ENCODE assay signal across 21 cellular contexts in the genomic region with DNA sequence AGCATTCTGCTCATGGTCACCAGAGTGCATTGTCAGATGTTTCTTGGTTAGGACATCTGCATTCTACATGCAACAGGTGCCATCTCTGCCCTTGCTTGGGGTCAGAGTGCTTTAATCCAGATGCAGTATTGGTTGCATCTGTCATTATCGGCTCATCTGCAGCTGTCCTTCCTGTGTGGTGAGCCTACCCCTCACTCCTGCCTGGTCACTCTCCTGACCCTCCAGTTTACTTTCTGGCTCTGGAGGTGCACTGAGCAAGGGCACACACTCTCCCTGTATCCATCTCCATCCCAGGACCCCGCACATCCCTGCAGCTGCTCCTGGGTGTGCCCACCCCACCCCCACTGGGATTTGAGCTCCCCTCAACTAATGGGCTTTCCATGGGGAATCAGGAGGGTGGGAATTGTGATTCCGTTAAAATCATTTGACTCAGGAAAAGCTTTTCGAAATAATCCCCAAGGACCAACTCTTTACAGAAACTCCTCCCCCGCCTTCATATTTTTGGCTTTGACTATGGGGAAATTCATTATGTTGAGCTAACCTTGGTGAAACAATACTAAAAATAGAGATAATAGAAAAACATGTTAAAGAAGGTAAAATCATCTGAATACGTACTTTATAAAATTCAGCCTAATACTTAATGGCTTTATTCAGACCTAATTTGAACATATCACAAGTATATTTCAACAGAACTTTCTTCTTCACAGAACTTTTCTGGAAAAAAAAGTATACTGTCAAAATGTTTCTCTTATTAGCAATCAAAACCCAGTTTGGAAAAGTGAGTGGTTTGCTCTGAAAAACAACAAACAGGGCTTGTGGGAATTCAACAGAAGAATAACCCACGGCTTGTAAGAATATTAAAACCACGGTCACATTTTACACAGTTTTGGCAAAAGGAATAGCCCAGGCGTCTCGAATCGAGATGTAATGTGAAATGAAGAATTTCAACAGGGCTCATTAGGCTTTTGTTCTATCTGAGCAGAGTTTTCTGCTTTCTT.
DNase-seq lines count a peak whose midpoint lies in the region; ATAC-seq and TF ChIP-seq lines count a peak whose summit lies in the region.
"Had no signal": no experiment of that assay in that cellular context is flagged by ENCODE, and none has a peak within 500 bp of the region (broad histone marks: within the 10 kb centered on the region; RNA-seq: fewer than 3 reads in every experiment).

No MANE protein-coding gene starts in this region.

- peak overlapping the region in 3 of 5 experiments; percentile 68 to 83 (median 75) for H3K27ac Mint-ChIP-seq in brain
- no peak overlapping the region for H3K27ac Mint-ChIP-seq in activated T-cell treated with anti-CD3 and anti-CD28 coated beads, Interleukin-2, amount 50 U/mL, for 24 hours
- H3K27ac Mint-ChIP-seq in nephron progenitor cell: no peak overlapping the region
- H3K27ac Mint-ChIP-seq: CD8-positive, alpha-beta T cell; endodermal cell; naive B cell had no signal

- H3K36me3 Mint-ChIP-seq in brain: no peaks in the 10 kb centered on the region
- H3K36me3 Mint-ChIP-seq in activated T-cell treated with anti-CD3 and anti-CD28 coated beads, Interleukin-2, amount 50 U/mL, for 24 hours (ENCODE audit: low read depth): no peaks in the 10 kb centered on the region
- H3K36me3 Mint-ChIP-seq in nephron progenitor cell (ENCODE audit: low read depth): peaks cover 8% of the 10 kb centered on the region
- H3K36me3 Mint-ChIP-seq: CD8-positive, alpha-beta T cell; naive B cell had no signal

- no peak for DNase-seq in NAMALWA (ENCODE audit: low spot score)
- no peak for DNase-seq in activated T-cell treated with anti-CD3 and anti-CD28 coated beads, Interleukin-2, amount 50 U/mL, for 24 hours
- no peak for DNase-seq in nephron progenitor cell
- DNase-seq: activated CD4-positive, alpha-beta T cell treated with anti-CD3 and anti-CD28 coated beads for 48 hours; activated effector memory CD4-positive, alpha-beta T cell treated with anti-CD3 and anti-CD28 coated beads, Interleukin-2, amount 50 U/mL, for 16 hours; amniotic stem cell; CD8-positive, alpha-beta T cell; DND-41; endodermal cell; foreskin melanocyte; naive B cell; NCI-H146; NCI-H774; PC-9; stimulated activated naive CD4-positive, alpha-beta T cell had no signal

- H3K4me1 Mint-ChIP-seq in brain: peaks cover 80% of the 10 kb centered on the region
- H3K4me1 Mint-ChIP-seq in activated T-cell treated with anti-CD3 and anti-CD28 coated beads, Interleukin-2, amount 50 U/mL, for 24 hours (ENCODE audit: low read depth): no peaks in the 10 kb centered on the region
- H3K4me1 Mint-ChIP-seq in nephron progenitor cell: peaks cover 30% of the 10 kb centered on the region

- H3K27me3 Mint-ChIP-seq in brain (no peaks in the 10 kb centered on the region), nephron progenitor cell (ENCODE audit: low read depth, poor library complexity) (no peaks in the 10 kb centered on the region)
- peaks cover 60% of the 10 kb centered on the region for H3K27me3 Mint-ChIP-seq in activated T-cell treated with anti-CD3 and anti-CD28 coated beads, Interleukin-2, amount 50 U/mL, for 24 hours

- no peak overlapping the region for H3K9ac ChIP-seq in muscle layer of colon (ENCODE audit: low read length)
- H3K9ac ChIP-seq in skeletal muscle tissue (ENCODE audit: low read depth in 1 of 3, low read length in 3 of 3): no peak overlapping the region

- POLR2A ChIA-PET in HEK293 (lab: Yijun Ruan, JAX): no interaction called here

- H3K4me1 ChIP-seq in HEK293 (ENCODE audit: control insufficient read depth, insufficient read depth, low read length) (no peaks in the 10 kb centered on the region), muscle layer of colon (ENCODE audit: insufficient read depth, low read length) (peaks cover 74% of the 10 kb centered on the region), skeletal muscle tissue (ENCODE audit: control insufficient read depth in 3 of 3, insufficient read depth in 3 of 3, low read length in 3 of 3) (peaks cover 12 to 45% (median 40%) of the 10 kb centered on the region in 3 donors)
- H3K4me1 ChIP-seq: prostate gland had no signal

- H3K36me3 ChIP-seq in HEK293 (ENCODE audit: control insufficient read depth in 2 of 2, insufficient read depth in 1 of 2, low read length in 2 of 2) (no peaks in the 10 kb centered on the region), muscle layer of colon (ENCODE audit: insufficient read depth, low read length) (no peaks in the 10 kb centered on the region), skeletal muscle tissue (ENCODE audit: control insufficient read depth in 3 of 3, insufficient read depth in 3 of 3, low read length in 3 of 3) (peaks cover 0 to 5% (median 0%) of the 10 kb centered on the region in 3 donors)
- H3K36me3 ChIP-seq: prostate gland had no signal

- peak overlapping the region in 1 of 5 experiments; percentile 35 for H3K4me3 Mint-ChIP-seq in brain
- no peak overlapping the region for H3K4me3 Mint-ChIP-seq in activated T-cell treated with anti-CD3 and anti-CD28 coated beads, Interleukin-2, amount 50 U/mL, for 24 hours
- no peak overlapping the region for H3K4me3 Mint-ChIP-seq in nephron progenitor cell
- H3K4me3 Mint-ChIP-seq: CD8-positive, alpha-beta T cell; endodermal cell; naive B cell had no signal

- no peak overlapping the region for H3K27ac ChIP-seq in HEK293 (ENCODE audit: extremely low read depth, low read depth, low read length)
- H3K27ac ChIP-seq in muscle layer of colon (ENCODE audit: low read depth, low read length): peak overlapping the region; percentile 35
- H3K27ac ChIP-seq in skeletal muscle tissue (ENCODE audit: low read depth, low read length): peak overlapping the region; percentile 26
- H3K27ac ChIP-seq: PC-9 had no signal

- TF ChIP-seq CTCF in HEK293 (tag by site-specific recombination; IDR thresholded peaks at IDR 0.05) (no peak), brain (conservative IDR thresholded peaks at IDR 0.05) (no peak), nephron progenitor cell (IDR thresholded peaks at IDR 0.05) (no peak)

- H3K9me3 ChIP-seq in HEK293 (ENCODE audit: control insufficient read depth, insufficient read depth, low read depth, low read length): no peaks in the 10 kb centered on the region
- H3K9me3 ChIP-seq in muscle layer of colon (ENCODE audit: low read length): no peaks in the 10 kb centered on the region
- H3K9me3 ChIP-seq in skeletal muscle tissue (ENCODE audit: control insufficient read depth in 3 of 3, low read length in 3 of 3): no peaks in the 10 kb centered on the region
- H3K9me3 ChIP-seq: prostate gland had no signal

- no peak overlapping the region for H3K4me3 ChIP-seq in HEK293 (ENCODE audit: low read depth, low read length)
- no peak overlapping the region for H3K4me3 ChIP-seq in muscle layer of colon (ENCODE audit: low read depth in 1 of 2, low read length in 2 of 2)
- no peak overlapping the region for H3K4me3 ChIP-seq in skeletal muscle tissue (ENCODE audit: low read length in 3 of 3)
- H3K4me3 ChIP-seq: PC-9, prostate gland had no signal

- peaks cover 0 to 2% (median 0%) of the 10 kb centered on the region in 5 experiments for H3K9me3 Mint-ChIP-seq in brain
- H3K9me3 Mint-ChIP-seq in activated T-cell treated with anti-CD3 and anti-CD28 coated beads, Interleukin-2, amount 50 U/mL, for 24 hours: peaks cover 14% of the 10 kb centered on the region
- H3K9me3 Mint-ChIP-seq in nephron progenitor cell: no peaks in the 10 kb centered on the region
- H3K9me3 Mint-ChIP-seq: CD8-positive, alpha-beta T cell had no signal

- no peak for ATAC-seq in HG03457 (IDR thresholded peaks at IDR 0.05; ENCODE audit: unreplicated experiment)
- ATAC-seq: CD8-positive, alpha-beta T cell had no signal

- no peaks in the 10 kb centered on the region for H3K27me3 ChIP-seq in muscle layer of colon (ENCODE audit: control insufficient read depth in 1 of 2, insufficient read depth in 2 of 2, low read length in 2 of 2)
- peaks cover 0 to 7% (median 4%) of the 10 kb centered on the region in 3 donors for H3K27me3 ChIP-seq in skeletal muscle tissue (ENCODE audit: control insufficient read depth in 3 of 3, insufficient read depth in 3 of 3, low read length in 3 of 3)

- CTCF ChIA-PET in HEK293 (lab: Yijun Ruan, JAX): no interaction called here

TF ChIP-seq in HEK293, 187 proteins besides CTCF, POLR2A, EP300 and RAD21 (continues in another document):
- TF ChIP-seq RBAK (tag by site-specific recombination; IDR thresholded peaks at IDR 0.05): no peak
- peak; percentile 77 for TF ChIP-seq SCRT2 (tag by site-specific recombination; IDR thresholded peaks at IDR 0.05)
- no peak for TF ChIP-seq ZNF837 (tag by site-specific recombination; IDR thresholded peaks at IDR 0.05)
- TF ChIP-seq, protein P1, sequence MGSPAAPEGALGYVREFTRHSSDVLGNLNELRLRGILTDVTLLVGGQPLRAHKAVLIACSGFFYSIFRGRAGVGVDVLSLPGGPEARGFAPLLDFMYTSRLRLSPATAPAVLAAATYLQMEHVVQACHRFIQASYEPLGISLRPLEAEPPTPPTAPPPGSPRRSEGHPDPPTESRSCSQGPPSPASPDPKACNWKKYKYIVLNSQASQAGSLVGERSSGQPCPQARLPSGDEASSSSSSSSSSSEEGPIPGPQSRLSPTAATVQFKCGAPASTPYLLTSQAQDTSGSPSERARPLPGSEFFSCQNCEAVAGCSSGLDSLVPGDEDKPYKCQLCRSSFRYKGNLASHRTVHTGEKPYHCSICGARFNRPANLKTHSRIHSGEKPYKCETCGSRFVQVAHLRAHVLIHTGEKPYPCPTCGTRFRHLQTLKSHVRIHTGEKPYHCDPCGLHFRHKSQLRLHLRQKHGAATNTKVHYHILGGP (tag by site-specific recombination; IDR thresholded peaks at IDR 0.05): no peak
- no peak for TF ChIP-seq ZNF112 (tag by site-specific recombination; IDR thresholded peaks at IDR 0.05)
- TF ChIP-seq ZBTB20 (tag by site-specific recombination; IDR thresholded peaks at IDR 0.05): no peak
- TF ChIP-seq, protein P2, sequence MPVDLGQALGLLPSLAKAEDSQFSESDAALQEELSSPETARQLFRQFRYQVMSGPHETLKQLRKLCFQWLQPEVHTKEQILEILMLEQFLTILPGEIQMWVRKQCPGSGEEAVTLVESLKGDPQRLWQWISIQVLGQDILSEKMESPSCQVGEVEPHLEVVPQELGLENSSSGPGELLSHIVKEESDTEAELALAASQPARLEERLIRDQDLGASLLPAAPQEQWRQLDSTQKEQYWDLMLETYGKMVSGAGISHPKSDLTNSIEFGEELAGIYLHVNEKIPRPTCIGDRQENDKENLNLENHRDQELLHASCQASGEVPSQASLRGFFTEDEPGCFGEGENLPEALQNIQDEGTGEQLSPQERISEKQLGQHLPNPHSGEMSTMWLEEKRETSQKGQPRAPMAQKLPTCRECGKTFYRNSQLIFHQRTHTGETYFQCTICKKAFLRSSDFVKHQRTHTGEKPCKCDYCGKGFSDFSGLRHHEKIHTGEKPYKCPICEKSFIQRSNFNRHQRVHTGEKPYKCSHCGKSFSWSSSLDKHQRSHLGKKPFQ (tag by site-specific recombination; IDR thresholded peaks at IDR 0.05): no peak
- peak; percentile 50; the same call in 1 of the 2 replicates for TF ChIP-seq SCRT1 (tag by site-specific recombination; IDR thresholded peaks at IDR 0.05; ENCODE audit: borderline replicate concordance)
- no peak for TF ChIP-seq ZNF23 (tag by site-specific recombination; IDR thresholded peaks at IDR 0.05; ENCODE audit: borderline replicate concordance)
- TF ChIP-seq ZNF677 (tag by site-specific recombination; IDR thresholded peaks at IDR 0.05): no peak

Comparison
In these comparisons a context has a peak if more than half of its experiments do, and no peak if none do; other contexts are left out.
1. H3K27ac Mint-ChIP-seq: peak in brain (3 of 5); none in activated T-cell treated with anti-CD3 and anti-CD28 coated beads, Interleukin-2, amount 50 U/mL, for 24 hours (single experiment) and nephron progenitor cell (single experiment).